9 cellular contexts compared by ENCODE assay signal in genomic region chr11:94131363-94132115, GRCh38. TPM values are rescaled to one million over a fixed set of nuclear protein-coding genes. Genes with fewer than 3 reads are reported as not detected.
A peak's percentile ranks its signal among the peaks of the same experiment; 100 is the strongest.
DNase-seq lines count a peak whose midpoint lies in the region; ATAC-seq and TF ChIP-seq lines count a peak whose summit lies in the region.
"Had no signal": no experiment of that assay in that cellular context is flagged by ENCODE, and none has a peak within 500 bp of the region (broad histone marks: within the 10 kb centered on the region; RNA-seq: fewer than 3 reads in every experiment).

No MANE protein-coding gene starts in this region.

- H3K4me2 ChIP-seq in GM23248 (ENCODE audit: unreplicated experiment) (peak overlapping the region; percentile 74), fibroblast of lung (ENCODE audit: extremely low read depth, insufficient read depth, low read length) (peak overlapping the region; percentile 95)

- no peak for ATAC-seq in Panc1
- no peak for ATAC-seq in HG02623 (IDR thresholded peaks at IDR 0.05; ENCODE audit: unreplicated experiment)
- ATAC-seq in GM18867 (IDR thresholded peaks at IDR 0.05; ENCODE audit: unreplicated experiment), result no peak

- DNase-seq in GM23248 (peak; percentile 43), Panc1 (ENCODE audit: low read depth, low spot score) (no peak), fibroblast of lung (ENCODE audit: low read depth in 2 of 2) (peak; percentile 56 to 66), amniotic stem cell (lab: John Stamatoyannopoulos, UW) (no peak)
- no peak for DNase-seq in stimulated activated CD4-positive, alpha-beta T cell treated with anti-CD3 and anti-CD28 coated beads, Interleukin-12 subunit alpha, Interleukin-12 subunit beta, amount 100 ng/mL, for 4 hours
- DNase-seq: NCI-H1048 had no signal

- peak overlapping the region; percentile 88 for H3K4me3 ChIP-seq in GM23248
- peak overlapping the region; percentile 77 to 83 for H3K4me3 ChIP-seq in Panc1 (ENCODE audit: low read depth in 2 of 2, low read length in 2 of 2)
- H3K4me3 ChIP-seq in fibroblast of lung (replicated peaks in 1 of 4; ENCODE audit: control extremely low read depth in 1 of 4, insufficient read depth in 1 of 4, low read depth in 3 of 4, low read length in 4 of 4), result peak overlapping the region; percentile 55 to 88 (median 80)
- H3K4me3 ChIP-seq in rectal smooth muscle tissue (ENCODE audit: low read length), result peak overlapping the region; percentile 5

- H3K9me2 ChIP-seq in GM23248 (ENCODE audit: insufficient read depth), result no peaks in the 10 kb centered on the region

- no peak overlapping the region for H2AFZ ChIP-seq in GM23248
- no peak overlapping the region for H2AFZ ChIP-seq in fibroblast of lung (ENCODE audit: low read length)

- CTCF ChIA-PET in Panc1 (lab: Charles Lee), result no interaction called here

- no peaks in the 10 kb centered on the region for H3K9me3 ChIP-seq in GM23248 (ENCODE audit: low read depth)
- no peaks in the 10 kb centered on the region for H3K9me3 ChIP-seq in Panc1 (ENCODE audit: control insufficient read depth, insufficient read depth, low read depth, low read length)
- H3K9me3 ChIP-seq in fibroblast of lung (ENCODE audit: control insufficient read depth, insufficient read depth, low read depth, low read length), result no peaks in the 10 kb centered on the region

- intact Hi-C loops in Panc1 (cut with micrococcal nuclease; ENCODE audit: unreplicated experiment), result no loop called here

- TF ChIP-seq CTCF in Panc1 (IDR thresholded peaks at IDR 0.05), result no peak
- no peak for TF ChIP-seq CTCF in fibroblast of lung (conservative IDR thresholded peaks at IDR 0.05 in 1 of 2, IDR thresholded peaks at IDR 0.05 in 1 of 2; ENCODE audit: low read depth in 1 of 2, low read length in 2 of 2)

- 0 to 4% methylated on average over 1 of the region's 1 CpG for WGBS in GM23248 (ENCODE audit: low coverage in 1 of 2, low lambda C conversion rate in 2 of 2, missing lambda C conversion rate in 2 of 2), 2 experiments

- no TSS peak for BruUV-seq in Panc1 (replicated peaks; lab: Mats Ljungman, UMichigan)

- H3K79me2 ChIP-seq in GM23248 (ENCODE audit: insufficient read depth) (peaks cover 59% of the 10 kb centered on the region), fibroblast of lung (ENCODE audit: control insufficient read depth, insufficient read depth, low read length) (peaks cover 62% of the 10 kb centered on the region)

- in situ Hi-C loops in GM23248 (cut with MboI) (no loop called here), Panc1 (cut with HindIII; ENCODE audit: low pct_unique_long_range_greater_than_20kb, low sequenced_read_pairs) (no loop called here)

- POLR2A ChIA-PET in Panc1 (lab: Charles Lee), result interaction anchor here (0.6 kb wide), 1 partner anchor 239 kb away, joined by 5 read pairs; no protein-coding TSS in a partner anchor

- H4K20me1 ChIP-seq in GM23248 (ENCODE audit: insufficient read depth) (no peaks in the 10 kb centered on the region), fibroblast of lung (ENCODE audit: control insufficient read depth, extremely low read depth, insufficient read depth, low read length) (no peaks in the 10 kb centered on the region)

- H3K27me3 ChIP-seq in GM23248 (replicated peaks; ENCODE audit: insufficient read depth) (no peaks in the 10 kb centered on the region), Panc1 (ENCODE audit: control insufficient read depth, insufficient read depth, low read length) (no peaks in the 10 kb centered on the region), fibroblast of lung (ENCODE audit: control insufficient read depth, insufficient read depth, low read length) (no peaks in the 10 kb centered on the region), rectal smooth muscle tissue (ENCODE audit: control insufficient read depth, insufficient read depth, low read length) (no peaks in the 10 kb centered on the region)

- H3K9ac ChIP-seq in GM23248, result peak overlapping the region; percentile 63
- peak overlapping the region; percentile 5 for H3K9ac ChIP-seq in fibroblast of lung (ENCODE audit: insufficient read depth, low read length)
- H3K9ac ChIP-seq in rectal smooth muscle tissue (ENCODE audit: low read length), result no peak overlapping the region

- H3K27ac ChIP-seq in GM23248 (peak overlapping the region; percentile 96), Panc1 (ENCODE audit: low read length) (peak overlapping the region; percentile 23; the same call in 1 of the 2 replicates), fibroblast of lung (ENCODE audit: insufficient read depth, low read length) (peak overlapping the region; percentile 96), rectal smooth muscle tissue (ENCODE audit: low read depth, low read length) (peak overlapping the region; percentile 11)

- H3K36me3 ChIP-seq in GM23248 (ENCODE audit: low read depth) (no peaks in the 10 kb centered on the region), Panc1 (ENCODE audit: control insufficient read depth, insufficient read depth, low read length) (no peaks in the 10 kb centered on the region), fibroblast of lung (ENCODE audit: control insufficient read depth, insufficient read depth, low read length) (no peaks in the 10 kb centered on the region), rectal smooth muscle tissue (ENCODE audit: control insufficient read depth, insufficient read depth, low read length) (no peaks in the 10 kb centered on the region)

- peaks cover 60% of the 10 kb centered on the region for H3K4me1 ChIP-seq in GM23248 (ENCODE audit: insufficient read depth)
- H3K4me1 ChIP-seq in Panc1 (ENCODE audit: control insufficient read depth, insufficient read depth, low read length), result peaks cover 67% of the 10 kb centered on the region
- H3K4me1 ChIP-seq in fibroblast of lung (ENCODE audit: control insufficient read depth, extremely low read depth, insufficient read depth, low read length), result peaks cover 27% of the 10 kb centered on the region
- peaks cover 32% of the 10 kb centered on the region for H3K4me1 ChIP-seq in rectal smooth muscle tissue (ENCODE audit: control insufficient read depth, insufficient read depth, low read length)

- peaks cover 55% of the 10 kb centered on the region for H3F3A ChIP-seq in GM23248 (ENCODE audit: insufficient read depth)

RNA-seq across cellular contexts. Expression of gene PANX1, which starts 2.9 kb away (rescaled TPM):
- total RNA-seq in GM23248 (2014; rRNA removed; shearing (Covaris generic)), result 39.8 and 43.9 TPM in 2 replicates
- polyA plus RNA-seq in GM23248 (2016; fragmentation: Nextera tagmentation; extraction: Ambion mirVana) (18.7 and 19.7 TPM in 2 replicates), fibroblast of lung (34.5 and 51.7 TPM in 2 replicates)
- total RNA-seq in Panc1 (2021; ENCODE audit: unreplicated experiment) (59.3 TPM), fibroblast of lung (38.5 and 54.5 TPM in 2 replicates)
- 29.5 TPM for polyA plus RNA-seq in Panc1 (2012; ENCODE audit: insufficient read length)
- 28.0 and 37.8 TPM in 2 replicates for polyA plus RNA-seq in fibroblast of lung (2012)
- polyA minus RNA-seq in fibroblast of lung (ENCODE audit: low replicate concordance), result 36.0 and 41.5 TPM in 2 replicates

Comparison
In these comparisons a context has a peak if more than half of its experiments do, and no peak if none do; other contexts are left out.
1. DNase-seq: peak in GM23248 (single experiment) and fibroblast of lung (2 of 2); none in Panc1 (single experiment), stimulated activated CD4-positive, alpha-beta T cell treated with anti-CD3 and anti-CD28 coated beads, Interleukin-12 subunit alpha, Interleukin-12 subunit beta, amount 100 ng/mL, for 4 hours (single experiment) and amniotic stem cell (single experiment).
2. H3K27ac ChIP-seq: peak in every context shown above with its lines; median percentile 96 in GM23248; 96 in fibroblast of lung; 23 in Panc1; 11 in rectal smooth muscle tissue.
3. H3K4me3 ChIP-seq: peak in every context shown above with its lines; median percentile 88 in GM23248; 80 in Panc1; 80 in fibroblast of lung; 5 in rectal smooth muscle tissue.